Comparison of ENCODE assay signal across 9 cellular contexts in genomic region chr14:23322568-23323517, GRCh38. TPM values are rescaled to one million over a fixed set of nuclear protein-coding genes. Genes with fewer than 3 reads are reported as not detected.
DNase-seq lines count a peak whose midpoint lies in the region; ATAC-seq and TF ChIP-seq lines count a peak whose summit lies in the region.
"Had no signal": no experiment of that assay in that cellular context is flagged by ENCODE, and none has a peak within 500 bp of the region (broad histone marks: within the 10 kb centered on the region; RNA-seq: fewer than 3 reads in every experiment).

No MANE protein-coding gene starts in this region.

- H3F3A ChIP-seq in OCI-LY1 (ENCODE audit: insufficient read depth, low read length), result no peaks in the 10 kb centered on the region

- ATAC-seq in HG02678 (IDR thresholded peaks at IDR 0.05; ENCODE audit: unreplicated experiment) (no peak), HG02798 (IDR thresholded peaks at IDR 0.05; ENCODE audit: poor library complexity, unreplicated experiment) (no peak), GM19397 (IDR thresholded peaks at IDR 0.05; ENCODE audit: unreplicated experiment) (no peak)

- peak overlapping the region; percentile 99 for H3K27ac Mint-ChIP-seq in neural crest cell (ENCODE audit: unreplicated experiment)

- H3K4me1 ChIP-seq in OCI-LY1 (ENCODE audit: insufficient read depth, low read length, severe bottlenecking), result peaks cover 22% of the 10 kb centered on the region
- peaks cover 16% of the 10 kb centered on the region for H3K4me1 ChIP-seq in endocrine pancreas (ENCODE audit: control insufficient read depth, insufficient read depth, low read length)

- peaks cover 12% of the 10 kb centered on the region for H3K79me2 ChIP-seq in OCI-LY1 (ENCODE audit: insufficient read depth, low read length)

- peaks cover 5% of the 10 kb centered on the region for H3K27me3 Mint-ChIP-seq in neural crest cell (ENCODE audit: low read depth)

- H3K36me3 Mint-ChIP-seq in neural crest cell (ENCODE audit: low read depth), result peaks cover 29% of the 10 kb centered on the region

- DNase-seq in neural crest cell (ENCODE audit: low read depth, low spot score) (no peak), GM20000 (ENCODE audit: low spot score) (no peak)
- DNase-seq: NCI-H187 treated with DMSO at 0.1 percent for 48 hours had no signal

- H3K4me3 Mint-ChIP-seq in neural crest cell, result peak overlapping the region; percentile 100

- H3K27ac ChIP-seq in C4-2B (peak overlapping the region; percentile 87), OCI-LY1 (ENCODE audit: low read depth, low read length, poor library complexity, severe bottlenecking) (no peak overlapping the region)

- H3K27me3 ChIP-seq in OCI-LY1 (ENCODE audit: insufficient read depth, low read length) (no peaks in the 10 kb centered on the region), endocrine pancreas (ENCODE audit: control insufficient read depth, insufficient read depth, low read length) (no peaks in the 10 kb centered on the region)

- no peak overlapping the region for H2AFZ ChIP-seq in OCI-LY1 (ENCODE audit: low read length)

- H3K9me2 ChIP-seq in OCI-LY1 (ENCODE audit: low read depth, low read length), result no peaks in the 10 kb centered on the region

- H3K9ac ChIP-seq in OCI-LY1 (ENCODE audit: low read length) (peak overlapping the region; percentile 83), endocrine pancreas (ENCODE audit: control insufficient read depth, insufficient read depth, low read length) (peak overlapping the region; percentile 62)

- no peaks in the 10 kb centered on the region for H3K9me3 ChIP-seq in OCI-LY1 (ENCODE audit: low read length)
- H3K9me3 ChIP-seq in endocrine pancreas (ENCODE audit: control insufficient read depth, low read length), result no peaks in the 10 kb centered on the region

- peaks cover 33% of the 10 kb centered on the region for H3K4me1 Mint-ChIP-seq in neural crest cell

- no peaks in the 10 kb centered on the region for H4K20me1 ChIP-seq in OCI-LY1 (ENCODE audit: insufficient read depth, low read length)

- TF ChIP-seq CTCF in C4-2B (conservative IDR thresholded peaks at IDR 0.05) (no peak), OCI-LY1 (IDR thresholded peaks at IDR 0.05; ENCODE audit: low read length) (no peak), neural crest cell (conservative IDR thresholded peaks at IDR 0.05) (no peak), GM20000 (IDR thresholded peaks at IDR 0.05; ENCODE audit: extremely low read depth, missing control alignments) (no peak)

- H3K4me3 ChIP-seq in OCI-LY1 (ENCODE audit: low read depth, low read length, poor library complexity, severe bottlenecking) (peak overlapping the region; percentile 75), endocrine pancreas (ENCODE audit: control insufficient read depth, insufficient read depth, low read length) (peak overlapping the region; percentile 83)

- peak overlapping the region; percentile 96 for H3K4me2 ChIP-seq in OCI-LY1 (ENCODE audit: low read length)

- peaks cover 4% of the 10 kb centered on the region for H3K9me3 Mint-ChIP-seq in neural crest cell

- H3K36me3 ChIP-seq in OCI-LY1 (ENCODE audit: insufficient read depth, low read length) (peaks cover 41% of the 10 kb centered on the region), endocrine pancreas (ENCODE audit: control insufficient read depth, insufficient read depth, low read length) (no peaks in the 10 kb centered on the region)

RNA-seq across cellular contexts. Expression of gene PABPN1, which starts 1.6 kb away (rescaled TPM):
- 375 and 379 TPM in 2 replicates for total RNA-seq in neural crest cell

RNA-seq across cellular contexts. Expression of gene BCL2L2, which starts 16.2 kb away (rescaled TPM):
- 21.9 and 24.8 TPM in 2 replicates for total RNA-seq in neural crest cell

RNA-seq across cellular contexts. Expression of gene PPP1R3E, which starts 20.2 kb away (rescaled TPM):
- 13.6 and 15.0 TPM in 2 replicates for total RNA-seq in neural crest cell

RNA-seq across cellular contexts. Expression of gene SLC22A17, which starts 29.8 kb away (rescaled TPM):
- total RNA-seq in neural crest cell, result 39.4 and 42.4 TPM in 2 replicates

RNA-seq across cellular contexts. Expression of gene HOMEZ, which starts 36.9 kb away (rescaled TPM):
- 14.8 and 17.2 TPM in 2 replicates for total RNA-seq in neural crest cell
